In genomic region chr6:162862941-162863340, GRCh38 we compare ENCODE assay signal across 9 cellular contexts.
"Had no signal": no experiment of that assay in that cellular context is flagged by ENCODE, and none has a peak within 500 bp of the region (broad histone marks: within the 10 kb centered on the region; RNA-seq: fewer than 3 reads in every experiment).

No MANE protein-coding gene starts in this region.

- H3K4me3 Mint-ChIP-seq: IgD-negative memory B cell had no signal

- H3K27ac Mint-ChIP-seq: IgD-negative memory B cell had no signal

- DNase-seq: IMR-90, KBM-7, KG1 had no signal

- H3K27ac ChIP-seq: HL-60, KMS-11 had no signal

- ATAC-seq: HepG2, K562 had no signal

- H3K9ac ChIP-seq: KMS-11 had no signal

- H3K4me3 ChIP-seq: K562 had no signal

- H3K27me3 Mint-ChIP-seq: IgD-negative memory B cell had no signal

- H3K36me3 Mint-ChIP-seq: IgD-negative memory B cell had no signal

- H3K4me2 ChIP-seq: KMS-11 had no signal

- FAIRE-seq: HepG2, HTR-8/SVneo, K562 had no signal
